Comparison of ENCODE assay signal across 1 cellular context in genomic region chr6:3526962-3527796, GRCh38.
TF ChIP-seq lines count a peak whose summit lies in the region.

No MANE protein-coding gene starts in this region.

TF ChIP-seq in K562, 482 proteins besides CTCF, POLR2A, EP300 and RAD21 (continued from another document):
- no peak for TF ChIP-seq PBX2 (CRISPR knock-in tag; IDR thresholded peaks at IDR 0.05; ENCODE audit: low read depth)
- peak; percentile 62 for TF ChIP-seq PBX2 (tag; conservative IDR thresholded peaks at IDR 0.05; ENCODE audit: low read depth)
- peak; percentile 68 for TF ChIP-seq MEIS2 (IDR thresholded peaks at IDR 0.05; ENCODE audit: partially characterized antibody)
- no peak for TF ChIP-seq ZBTB11 (CRISPR knock-in tag; IDR thresholded peaks at IDR 0.05)
